1 cellular context compared by ENCODE assay signal in the genomic region with DNA sequence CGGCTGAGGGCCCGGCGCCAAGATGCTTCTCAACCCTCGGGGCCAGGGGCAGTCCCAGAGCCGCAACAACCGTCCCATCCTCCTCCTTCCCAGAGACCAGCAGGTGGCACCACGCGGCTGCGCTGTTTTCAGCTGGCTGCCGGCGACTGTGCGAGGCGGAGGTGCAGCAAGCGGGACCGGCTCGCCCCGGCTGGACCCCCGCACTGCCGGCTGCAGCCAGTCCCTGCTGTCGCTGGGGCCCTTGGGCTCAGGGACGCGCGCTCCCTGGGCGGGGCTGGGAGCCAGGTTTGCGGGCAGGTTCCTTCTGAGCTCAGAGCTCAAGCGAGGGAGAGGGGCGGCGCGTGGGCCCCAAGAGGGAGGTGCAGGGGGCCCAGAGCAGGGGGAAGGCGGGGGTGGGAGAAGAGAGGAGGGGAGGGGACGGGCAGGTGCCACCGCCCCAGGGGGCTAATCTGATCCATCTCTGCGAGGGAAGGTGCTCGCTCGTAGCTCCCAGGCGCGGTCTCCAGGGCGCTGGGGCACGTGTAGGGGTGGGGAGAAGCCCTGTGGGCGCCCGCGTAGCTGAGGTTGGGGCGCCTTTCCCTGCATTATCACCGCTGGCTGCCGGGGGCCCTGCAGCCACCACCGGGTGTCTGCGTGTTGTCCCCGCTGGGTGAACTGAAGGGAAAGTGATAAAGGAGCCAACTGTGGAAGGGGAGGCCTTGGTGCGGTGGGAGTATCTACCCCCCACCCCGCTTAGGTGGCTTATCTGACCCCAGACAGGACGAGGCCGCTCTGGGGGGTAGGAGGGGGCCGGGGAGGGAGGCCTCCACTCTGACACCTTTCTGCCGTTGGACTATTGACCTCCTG.
TF ChIP-seq lines count a peak whose summit lies in the region.

No MANE protein-coding gene starts in this region.

TF ChIP-seq in K562, 482 proteins besides CTCF, POLR2A, EP300 and RAD21 (continued from another document and continues in another):
- TF ChIP-seq MYNN (IDR thresholded peaks at IDR 0.05) (peak; percentile 94), MYNN (CRISPR knock-in tag; IDR thresholded peaks at IDR 0.05) (no peak), ZFP1 (CRISPR knock-in tag; IDR thresholded peaks at IDR 0.05) (no peak), ZNF318 (IDR thresholded peaks at IDR 0.05; ENCODE audit: borderline replicate concordance in 1 of 2, low read depth in 1 of 2) (peak in 1 of 2 experiments; percentile 18; a peak in 1 of 4 replicates), DDX20 (tag; IDR thresholded peaks at IDR 0.05; ENCODE audit: low read depth) (no peak), ZNF551 (CRISPR knock-in tag; IDR thresholded peaks at IDR 0.05) (no peak), SPI1 (IDR thresholded peaks at IDR 0.05; ENCODE audit: borderline replicate concordance, low read depth, low read length) (no peak), CBFA2T3 (IDR thresholded peaks at IDR 0.05) (peak; percentile 96), MAFF (IDR thresholded peaks at IDR 0.05; ENCODE audit: low read length) (no peak), ZBTB12 (CRISPR knock-in tag; IDR thresholded peaks at IDR 0.05) (peak; percentile 48; the same call in 1 of the 2 replicates), ZNF695 (CRISPR knock-in tag; IDR thresholded peaks at IDR 0.05) (no peak), HOXB6 (CRISPR knock-in tag; IDR thresholded peaks at IDR 0.05; ENCODE audit: borderline replicate concordance) (no peak), SIX5 (IDR thresholded peaks at IDR 0.05; ENCODE audit: borderline replicate concordance in 1 of 2, insufficient read depth in 1 of 2, low read depth in 1 of 2, low read length in 2 of 2) (no peak), LCOR (CRISPR knock-in tag; IDR thresholded peaks at IDR 0.05) (no peak), NFATC3 (IDR thresholded peaks at IDR 0.05) (no peak), CBX1 (IDR thresholded peaks at IDR 0.05; ENCODE audit: low read depth) (peak; percentile 69; the same call in 1 of the 2 replicates), SRSF9 (IDR thresholded peaks at IDR 0.05; ENCODE audit: borderline replicate concordance, low read depth, low read length) (no peak), ZNF75A (CRISPR knock-in tag; IDR thresholded peaks at IDR 0.05) (0 out of 2 replicates have a peak, but pooled peaks have one; percentile 12), ELF2 (CRISPR knock-in tag; IDR thresholded peaks at IDR 0.05) (no peak), PRPF4 (IDR thresholded peaks at IDR 0.05; ENCODE audit: insufficient read depth, low read depth, low read length, poor library complexity, severe bottlenecking) (no peak), ETS2 (tag; IDR thresholded peaks at IDR 0.05; ENCODE audit: borderline replicate concordance, poor library complexity, severe bottlenecking) (no peak), TCF3 (CRISPR knock-in tag; IDR thresholded peaks at IDR 0.05) (peak; percentile 87), PTRF (tag; IDR thresholded peaks at IDR 0.05) (no peak), TBP (optimal IDR thresholded peaks at IDR 0.05; ENCODE audit: low read depth, low read length) (peak; percentile 81), RFX1 (IDR thresholded peaks at IDR 0.05) (no peak), ADNP (tag; IDR thresholded peaks at IDR 0.05) (no peak), ZNF140 (CRISPR knock-in tag; IDR thresholded peaks at IDR 0.05) (no peak), HNRNPLL (IDR thresholded peaks at IDR 0.05; ENCODE audit: low read depth, low read length, poor library complexity, severe bottlenecking) (no peak), ZBTB8A (IDR thresholded peaks at IDR 0.05; ENCODE audit: partially characterized antibody) (no peak), BACH1 (tag; IDR thresholded peaks at IDR 0.05) (no peak), CC2D1A (IDR thresholded peaks at IDR 0.05) (peak; percentile 71; the same call in 1 of the 2 replicates), EGR1 (conservative IDR thresholded peaks at IDR 0.05) (peak; percentile 82), NR3C1 (CRISPR knock-in tag; IDR thresholded peaks at IDR 0.05) (no peak)
- TF ChIP-seq, protein P1, sequence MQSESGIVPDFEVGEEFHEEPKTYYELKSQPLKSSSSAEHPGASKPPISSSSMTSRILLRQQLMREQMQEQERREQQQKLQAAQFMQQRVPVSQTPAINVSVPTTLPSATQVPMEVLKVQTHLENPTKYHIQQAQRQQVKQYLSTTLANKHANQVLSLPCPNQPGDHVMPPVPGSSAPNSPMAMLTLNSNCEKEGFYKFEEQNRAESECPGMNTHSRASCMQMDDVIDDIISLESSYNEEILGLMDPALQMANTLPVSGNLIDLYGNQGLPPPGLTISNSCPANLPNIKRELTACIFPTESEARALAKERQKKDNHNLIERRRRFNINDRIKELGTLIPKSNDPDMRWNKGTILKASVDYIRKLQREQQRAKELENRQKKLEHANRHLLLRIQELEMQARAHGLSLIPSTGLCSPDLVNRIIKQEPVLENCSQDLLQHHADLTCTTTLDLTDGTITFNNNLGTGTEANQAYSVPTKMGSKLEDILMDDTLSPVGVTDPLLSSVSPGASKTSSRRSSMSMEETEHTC (IDR thresholded peaks at IDR 0.05) = no peak
- TF ChIP-seq, protein P2, sequence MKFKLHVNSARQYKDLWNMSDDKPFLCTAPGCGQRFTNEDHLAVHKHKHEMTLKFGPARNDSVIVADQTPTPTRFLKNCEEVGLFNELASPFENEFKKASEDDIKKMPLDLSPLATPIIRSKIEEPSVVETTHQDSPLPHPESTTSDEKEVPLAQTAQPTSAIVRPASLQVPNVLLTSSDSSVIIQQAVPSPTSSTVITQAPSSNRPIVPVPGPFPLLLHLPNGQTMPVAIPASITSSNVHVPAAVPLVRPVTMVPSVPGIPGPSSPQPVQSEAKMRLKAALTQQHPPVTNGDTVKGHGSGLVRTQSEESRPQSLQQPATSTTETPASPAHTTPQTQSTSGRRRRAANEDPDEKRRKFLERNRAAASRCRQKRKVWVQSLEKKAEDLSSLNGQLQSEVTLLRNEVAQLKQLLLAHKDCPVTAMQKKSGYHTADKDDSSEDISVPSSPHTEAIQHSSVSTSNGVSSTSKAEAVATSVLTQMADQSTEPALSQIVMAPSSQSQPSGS (CRISPR knock-in tag; IDR thresholded peaks at IDR 0.05) = no peak
- TF ChIP-seq, protein P3, sequence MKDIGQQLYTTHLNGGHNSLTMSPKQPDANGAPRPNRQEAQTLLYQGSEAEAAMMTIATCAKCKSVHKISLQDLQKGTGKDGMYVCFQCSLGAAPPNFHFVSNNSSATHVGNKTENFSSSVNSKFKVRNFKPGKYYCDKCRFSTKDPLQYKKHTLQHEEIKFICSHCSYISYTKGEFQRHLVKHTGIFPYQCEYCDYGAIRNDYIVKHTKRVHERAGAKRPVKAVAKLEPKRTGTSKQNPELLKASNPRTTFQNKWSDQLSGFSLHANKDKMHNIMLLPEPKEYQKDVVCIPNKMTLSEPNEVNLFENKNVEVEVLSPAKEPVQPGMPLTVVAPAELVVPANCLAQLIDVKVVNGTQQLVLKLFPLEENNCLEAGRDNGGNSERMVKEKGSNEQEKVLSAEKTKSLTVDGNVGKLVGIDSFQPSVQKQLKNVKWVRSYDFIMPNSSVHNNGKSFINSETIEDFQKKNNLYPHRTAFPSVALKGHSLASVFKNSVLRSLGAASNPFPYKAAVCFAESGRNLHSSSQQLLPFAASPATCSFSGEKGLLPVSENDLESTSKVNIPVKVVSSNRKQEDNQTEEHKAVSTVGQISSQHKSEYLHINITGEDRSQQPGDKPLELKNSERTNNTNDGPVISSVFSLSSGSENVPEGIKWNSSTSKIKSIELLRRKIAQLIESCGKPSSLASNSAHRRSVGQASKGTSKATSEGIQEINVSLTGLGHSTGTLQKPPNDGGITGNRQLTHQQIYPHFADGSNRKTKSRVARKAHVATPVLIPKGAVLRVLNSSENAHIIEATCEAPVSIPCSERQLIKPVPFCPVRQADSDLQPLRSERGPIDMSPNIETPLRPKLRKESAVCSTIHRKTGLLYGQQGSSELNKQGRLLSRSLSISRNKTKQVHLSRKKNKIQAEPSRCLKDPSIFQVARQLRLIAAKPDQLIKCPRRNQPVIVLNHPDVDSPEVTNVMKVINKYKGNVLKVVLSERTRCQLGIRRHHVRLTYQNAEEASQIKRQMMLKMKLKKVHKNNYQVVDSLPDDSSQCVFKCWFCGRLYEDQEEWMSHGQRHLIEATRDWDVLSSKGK (CRISPR knock-in tag; IDR thresholded peaks at IDR 0.05) = no peak
- TF ChIP-seq, protein P4, sequence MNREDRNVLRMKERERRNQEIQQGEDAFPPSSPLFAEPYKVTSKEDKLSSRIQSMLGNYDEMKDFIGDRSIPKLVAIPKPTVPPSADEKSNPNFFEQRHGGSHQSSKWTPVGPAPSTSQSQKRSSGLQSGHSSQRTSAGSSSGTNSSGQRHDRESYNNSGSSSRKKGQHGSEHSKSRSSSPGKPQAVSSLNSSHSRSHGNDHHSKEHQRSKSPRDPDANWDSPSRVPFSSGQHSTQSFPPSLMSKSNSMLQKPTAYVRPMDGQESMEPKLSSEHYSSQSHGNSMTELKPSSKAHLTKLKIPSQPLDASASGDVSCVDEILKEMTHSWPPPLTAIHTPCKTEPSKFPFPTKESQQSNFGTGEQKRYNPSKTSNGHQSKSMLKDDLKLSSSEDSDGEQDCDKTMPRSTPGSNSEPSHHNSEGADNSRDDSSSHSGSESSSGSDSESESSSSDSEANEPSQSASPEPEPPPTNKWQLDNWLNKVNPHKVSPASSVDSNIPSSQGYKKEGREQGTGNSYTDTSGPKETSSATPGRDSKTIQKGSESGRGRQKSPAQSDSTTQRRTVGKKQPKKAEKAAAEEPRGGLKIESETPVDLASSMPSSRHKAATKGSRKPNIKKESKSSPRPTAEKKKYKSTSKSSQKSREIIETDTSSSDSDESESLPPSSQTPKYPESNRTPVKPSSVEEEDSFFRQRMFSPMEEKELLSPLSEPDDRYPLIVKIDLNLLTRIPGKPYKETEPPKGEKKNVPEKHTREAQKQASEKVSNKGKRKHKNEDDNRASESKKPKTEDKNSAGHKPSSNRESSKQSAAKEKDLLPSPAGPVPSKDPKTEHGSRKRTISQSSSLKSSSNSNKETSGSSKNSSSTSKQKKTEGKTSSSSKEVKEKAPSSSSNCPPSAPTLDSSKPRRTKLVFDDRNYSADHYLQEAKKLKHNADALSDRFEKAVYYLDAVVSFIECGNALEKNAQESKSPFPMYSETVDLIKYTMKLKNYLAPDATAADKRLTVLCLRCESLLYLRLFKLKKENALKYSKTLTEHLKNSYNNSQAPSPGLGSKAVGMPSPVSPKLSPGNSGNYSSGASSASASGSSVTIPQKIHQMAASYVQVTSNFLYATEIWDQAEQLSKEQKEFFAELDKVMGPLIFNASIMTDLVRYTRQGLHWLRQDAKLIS (CRISPR knock-in tag; IDR thresholded peaks at IDR 0.05) = 0 out of 2 replicates have a peak, but pooled peaks have one; percentile 70
- TF ChIP-seq, protein P5, sequence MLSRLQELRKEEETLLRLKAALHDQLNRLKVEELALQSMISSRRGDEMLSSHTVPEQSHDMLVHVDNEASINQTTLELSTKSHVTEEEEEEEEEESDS (CRISPR knock-in tag; IDR thresholded peaks at IDR 0.05) = no peak
